24 cellular contexts compared by ENCODE assay signal in the genomic region with DNA sequence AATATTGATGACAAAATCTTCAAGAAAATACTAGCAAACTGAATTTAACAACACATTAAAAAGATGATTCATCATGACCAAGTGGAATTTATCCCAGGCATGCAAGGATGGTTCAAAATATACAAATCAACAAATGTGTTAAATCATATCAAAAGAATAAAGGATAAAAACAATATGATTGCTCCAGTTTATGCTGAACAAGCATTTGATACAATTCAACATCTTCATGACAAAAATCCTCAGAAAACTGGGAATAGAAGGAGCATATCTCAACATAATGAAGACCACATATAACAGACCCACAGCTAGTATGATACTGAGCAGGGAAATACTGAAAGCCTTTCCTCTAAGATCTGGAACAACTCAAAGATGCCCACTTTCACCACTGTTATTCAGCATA.
"Had no signal": no experiment of that assay in that cellular context is flagged by ENCODE, and none has a peak within 500 bp of the region (broad histone marks: within the 10 kb centered on the region; RNA-seq: fewer than 3 reads in every experiment).

No MANE protein-coding gene starts in this region.

- H3K36me3 ChIP-seq: colonic mucosa, esophagus muscularis mucosa, gastroesophageal sphincter, heart left ventricle, left lung, lower lobe of right lung had no signal

- H3K4me2 ChIP-seq: hepatocyte had no signal

- FAIRE-seq: endothelial cell of umbilical vein, frontal cortex, islet of Langerhans, keratinocyte had no signal

- H3K4me3 ChIP-seq: colonic mucosa, esophagus muscularis mucosa, gastroesophageal sphincter, heart left ventricle, hepatocyte, left lung, lower lobe of right lung, mucosa of descending colon had no signal

- H3K4me1 ChIP-seq: colonic mucosa, esophagus muscularis mucosa, foreskin keratinocyte, gastroesophageal sphincter, heart left ventricle, left lung, lower lobe of right lung had no signal

- ATAC-seq: effector memory CD8-positive, alpha-beta T cell; foreskin keratinocyte; gastroesophageal sphincter; heart left ventricle; left cardiac atrium; left lung; left ventricle myocardium superior; lower lobe of right lung; mucosa of descending colon; naive thymus-derived CD8-positive, alpha-beta T cell had no signal

- H3K4me1 Mint-ChIP-seq: mesothelial cell of epicardium; naive B cell; naive thymus-derived CD8-positive, alpha-beta T cell had no signal

- H2AFZ ChIP-seq: hepatocyte had no signal

- H3K27ac Mint-ChIP-seq: dendritic cell treated with granulocyte-macrophage colony-stimulating factor and Interleukin-4, amounts not matched to agents 40 ng/mL and 50 ng/mL, for 4 days; effector memory CD8-positive, alpha-beta T cell; mesothelial cell of epicardium; naive B cell; naive thymus-derived CD8-positive, alpha-beta T cell had no signal

- H3K27me3 Mint-ChIP-seq: dendritic cell treated with granulocyte-macrophage colony-stimulating factor and Interleukin-4, amounts not matched to agents 40 ng/mL and 50 ng/mL, for 4 days; effector memory CD8-positive, alpha-beta T cell; naive B cell; naive thymus-derived CD8-positive, alpha-beta T cell had no signal

- H3K4me3 Mint-ChIP-seq: dendritic cell treated with granulocyte-macrophage colony-stimulating factor and Interleukin-4, amounts not matched to agents 40 ng/mL and 50 ng/mL, for 4 days; effector memory CD8-positive, alpha-beta T cell; mesothelial cell of epicardium; naive B cell; naive thymus-derived CD8-positive, alpha-beta T cell had no signal

- H3K36me3 Mint-ChIP-seq: naive B cell; naive thymus-derived CD8-positive, alpha-beta T cell had no signal

- H3K27me3 ChIP-seq: colonic mucosa, esophagus muscularis mucosa, foreskin keratinocyte, gastroesophageal sphincter, heart left ventricle, hepatocyte, left lung had no signal

- H3K27ac ChIP-seq: colonic mucosa, esophagus muscularis mucosa, foreskin keratinocyte, gastroesophageal sphincter, heart left ventricle, hepatocyte, left lung, lower lobe of right lung had no signal

- DNase-seq: colonic mucosa; cortex of kidney; effector CD8-positive, alpha-beta T cell; effector memory CD8-positive, alpha-beta T cell; heart left ventricle; hypothalamus; left cardiac atrium; left lung; left ventricle myocardium superior; lower lobe of right lung; mesenchymal stem cell; mucosa of descending colon; naive B cell; naive thymus-derived CD8-positive, alpha-beta T cell had no signal

- H3K9me3 ChIP-seq: colonic mucosa had no signal

- H3K79me2 ChIP-seq: hepatocyte had no signal
